Comparison of ENCODE assay signal across 11 cellular contexts in genomic region chrX:19758536-19758935, GRCh38.
DNase-seq lines count a peak whose midpoint lies in the region; ATAC-seq, FAIRE-seq and TF ChIP-seq lines count a peak whose summit lies in the region.
"Had no signal": no experiment of that assay in that cellular context is flagged by ENCODE, and none has a peak within 500 bp of the region (broad histone marks: within the 10 kb centered on the region; RNA-seq: fewer than 3 reads in every experiment).

No MANE protein-coding gene starts in this region.

- H3K9me3 ChIP-seq in astrocyte (ENCODE audit: insufficient read depth, low read depth, low read length): no peaks in the 10 kb centered on the region
- H3K9me3 ChIP-seq: right atrium auricular region had no signal

- H3K27ac Mint-ChIP-seq in astrocyte (ENCODE audit: unreplicated experiment): no peak overlapping the region

- no peak overlapping the region for H3K4me3 ChIP-seq in astrocyte (ENCODE audit: insufficient read depth, low read depth, low read length)
- H3K4me3 ChIP-seq: right atrium auricular region had no signal

- ATAC-seq in GM18502 (IDR thresholded peaks at IDR 0.05; ENCODE audit: poor library complexity, unreplicated experiment) (peak; percentile 46), GM21737 (IDR thresholded peaks at IDR 0.05; ENCODE audit: unreplicated experiment) (no peak)
- ATAC-seq in activated CD4-positive, CD25-positive, alpha-beta regulatory T cell treated with anti-CD3 and anti-CD28 coated beads, Interleukin-2, amount 50 U/mL, for 24 hours: no peak

- no peak overlapping the region for H3K4me3 Mint-ChIP-seq in astrocyte (ENCODE audit: unreplicated experiment)

- H3K79me2 ChIP-seq in astrocyte (ENCODE audit: insufficient read depth, low read length): no peaks in the 10 kb centered on the region

- peaks cover 7% of the 10 kb centered on the region for H3K4me1 ChIP-seq in astrocyte (ENCODE audit: insufficient read depth, low read length)
- H3K4me1 ChIP-seq: right atrium auricular region had no signal

- H3K27me3 ChIP-seq in astrocyte (ENCODE audit: insufficient read depth, low read length): no peaks in the 10 kb centered on the region
- H3K27me3 ChIP-seq: right atrium auricular region had no signal

- H3K36me3 Mint-ChIP-seq in astrocyte (ENCODE audit: low read depth, unreplicated experiment): peaks cover 2% of the 10 kb centered on the region

- no peak overlapping the region for H2AFZ ChIP-seq in astrocyte (ENCODE audit: low read depth, low read length)

- H3K27ac ChIP-seq in astrocyte (ENCODE audit: low read depth, low read length): no peak overlapping the region
- H3K27ac ChIP-seq: right atrium auricular region had no signal

- H3K4me1 Mint-ChIP-seq in astrocyte (ENCODE audit: low read depth, unreplicated experiment): peaks cover 18% of the 10 kb centered on the region

- DNase-seq in AML-193 (lab: John Stamatoyannopoulos, UW) (peak; percentile 63 to 71), MV-4-11 (lab: John Stamatoyannopoulos, UW) (peak; percentile 83), astrocyte (ENCODE audit: low read depth) (peak; percentile 14), mesenteric fat pad (ENCODE audit: low spot score) (no peak)
- DNase-seq in activated CD8-positive, alpha-beta memory T cell treated with anti-CD3 and anti-CD28 coated beads, Interleukin-2, amount 50 U/mL, for 48 hours: no peak
- DNase-seq: anterior cingulate cortex, NCI-H526 treated with DMSO at 0.1 percent for 48 hours had no signal

- H3K36me3 ChIP-seq in astrocyte (ENCODE audit: insufficient read depth, low read length): no peaks in the 10 kb centered on the region
- H3K36me3 ChIP-seq: right atrium auricular region had no signal

- no peaks in the 10 kb centered on the region for H3K9me3 Mint-ChIP-seq in astrocyte (ENCODE audit: unreplicated experiment)

- H3K9ac ChIP-seq in astrocyte (ENCODE audit: low read length): no peak overlapping the region

- no peaks in the 10 kb centered on the region for H4K20me1 ChIP-seq in astrocyte (ENCODE audit: insufficient read depth, low read length)

- no peak overlapping the region for H3K4me2 ChIP-seq in astrocyte (ENCODE audit: low read length)

- TF ChIP-seq CTCF in astrocyte (IDR thresholded peaks at IDR 0.05; ENCODE audit: insufficient read depth, low read depth, low read length): no peak

- H3K27me3 Mint-ChIP-seq in astrocyte (ENCODE audit: low read depth, unreplicated experiment): no peaks in the 10 kb centered on the region

- peak; percentile 66 for FAIRE-seq in astrocyte (lab: Jason Lieb, UNC)

Comparison
In these comparisons a context has a peak if more than half of its experiments do, and no peak if none do; other contexts are left out.
1. DNase-seq: peak in AML-193 (2 of 2), MV-4-11 (single experiment) and astrocyte (single experiment); none in activated CD8-positive, alpha-beta memory T cell treated with anti-CD3 and anti-CD28 coated beads, Interleukin-2, amount 50 U/mL, for 48 hours (single experiment) and mesenteric fat pad (single experiment).